Comparison of ENCODE assay signal across 27 cellular contexts in genomic region chr4:8067274-8067936, GRCh38.
"Had no signal": no experiment of that assay in that cellular context is flagged by ENCODE, and none has a peak within 500 bp of the region (broad histone marks: within the 10 kb centered on the region; RNA-seq: fewer than 3 reads in every experiment).

No MANE protein-coding gene starts in this region.

- H3K27ac ChIP-seq: body of pancreas, colonic mucosa, gastroesophageal sphincter, left lung, neutrophil, ovary, WERI-Rb-1 had no signal

- H3K4me1 ChIP-seq: body of pancreas, colonic mucosa, gastroesophageal sphincter, left lung had no signal

- H3K27me3 ChIP-seq: body of pancreas, colonic mucosa, ovary had no signal

- H3K4me3 Mint-ChIP-seq: activated naive CD8-positive, alpha-beta T cell; nephron; T-helper 17 cell had no signal

- H3K27ac Mint-ChIP-seq: activated naive CD8-positive, alpha-beta T cell; nephron; progenitor cell of endocrine pancreas; T-helper 17 cell had no signal

- H3K4me1 Mint-ChIP-seq: nephron, T-helper 17 cell had no signal

- ATAC-seq: activated CD4-positive, CD25-positive, alpha-beta regulatory T cell treated with anti-CD3 and anti-CD28 coated beads, Interleukin-2, amount 50 U/mL, for 24 hours; body of pancreas; gastroesophageal sphincter; left lung; mucosa of descending colon; T-helper 17 cell had no signal

- H3K27me3 Mint-ChIP-seq: activated naive CD8-positive, alpha-beta T cell had no signal

- H3K4me3 ChIP-seq: body of pancreas, colonic mucosa, gastroesophageal sphincter, left lung, mucosa of descending colon, ovary, tibial nerve had no signal

- H3K9me3 ChIP-seq: colonic mucosa had no signal

- DNase-seq: activated CD4-positive, alpha-beta T cell treated with anti-CD3 and anti-CD28 coated beads for 48 hours; activated CD4-positive, alpha-beta T cell treated with anti-CD3 and anti-CD28 coated beads, Interleukin-2, amount 50 U/mL, for 48 hours; activated CD8-positive, alpha-beta memory T cell treated with anti-CD3 and anti-CD28 coated beads for 24 hours; activated effector memory CD4-positive, alpha-beta T cell treated with Interleukin-2 at 50 U/mL for 16 hours; activated naive CD4-positive, alpha-beta T cell treated with Interleukin-2 at 50 U/mL for 16 hours; anterior cingulate cortex; body of pancreas; cerebellar nuclear complex; colonic mucosa; effector memory CD4-positive, alpha-beta T cell; kidney glomerular epithelial cell; mucosa of descending colon; ovary; retina; stimulated activated CD4-positive, alpha-beta T cell treated with anti-CD3 and anti-CD28 coated beads, Interleukin-2, amount 100 ng/mL, for 48 hours; stimulated activated naive CD4-positive, alpha-beta T cell treated with Interleukin-2 at 50 U/mL for 16 hours; T-helper 17 cell; T1000; WERI-Rb-1 had no signal

- H3K36me3 ChIP-seq: colonic mucosa, left lung, neutrophil, ovary, WERI-Rb-1 had no signal
